17 cellular contexts compared by ENCODE assay signal in the genomic region with DNA sequence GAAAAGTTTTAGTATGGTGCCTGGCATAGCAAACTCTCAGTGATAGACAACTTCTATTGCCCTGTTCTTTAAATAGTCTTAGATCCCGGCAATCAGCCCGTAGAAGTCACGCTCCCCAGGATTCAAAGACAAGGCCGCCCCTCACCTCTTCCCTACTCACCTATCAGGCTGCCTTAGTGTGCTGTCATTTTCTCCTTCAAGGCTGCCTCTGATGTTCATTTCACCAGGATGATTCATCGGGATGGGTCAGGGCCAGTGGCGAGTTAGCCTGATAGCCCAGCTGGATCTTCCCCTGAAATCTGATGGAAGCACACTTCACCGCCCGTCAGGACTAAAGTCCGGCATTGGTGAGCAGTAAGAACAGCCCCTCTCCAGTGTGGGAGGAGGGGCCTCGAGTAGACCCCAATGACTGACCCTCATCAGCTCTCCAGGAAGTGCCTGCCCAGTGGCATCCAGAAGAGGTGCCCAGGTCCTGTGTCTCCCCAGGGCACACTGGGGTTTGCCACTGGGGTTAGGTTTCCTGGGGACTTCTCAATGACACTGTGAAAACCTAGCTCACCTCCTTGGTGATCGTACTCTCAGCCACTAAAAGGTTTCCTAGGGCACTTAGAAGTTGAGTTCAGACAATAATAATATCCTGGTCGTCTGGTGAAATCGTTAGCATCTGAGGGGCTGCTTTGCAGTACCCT. TPM values are rescaled to one million over a fixed set of nuclear protein-coding genes. Genes with fewer than 3 reads are reported as not detected.
DNase-seq lines count a peak whose midpoint lies in the region; ATAC-seq, FAIRE-seq and TF ChIP-seq lines count a peak whose summit lies in the region.
"Had no signal": no experiment of that assay in that cellular context is flagged by ENCODE, and none has a peak within 500 bp of the region (broad histone marks: within the 10 kb centered on the region; RNA-seq: fewer than 3 reads in every experiment).

No MANE protein-coding gene starts in this region.

- H3F3A ChIP-seq in SK-N-SH (replicated peaks; ENCODE audit: insufficient read depth) = peaks cover 15% of the 10 kb centered on the region

- H3K79me1 ChIP-seq in trophoblast cell (ENCODE audit: low read length) = peaks cover 24% of the 10 kb centered on the region

- H3K9ac ChIP-seq in SK-N-SH = no peak overlapping the region
- no peak overlapping the region for H3K9ac ChIP-seq in trophoblast cell (ENCODE audit: low read length)

- CTCF ChIA-PET in SK-N-SH (lab: Yijun Ruan, JAX) = interaction anchor here (1.1 to 4.1 kb wide), 6 partner anchors 10 to 32 kb away, joined by 3 to 22 read pairs (median 4); no protein-coding TSS in a partner anchor

- peak overlapping the region; percentile 3 for H2AK5ac ChIP-seq in trophoblast cell (ENCODE audit: low read length)

- H2AFZ ChIP-seq in SK-N-SH (ENCODE audit: low read depth) (no peak overlapping the region), trophoblast cell (ENCODE audit: insufficient read depth, low read length, poor library complexity) (no peak overlapping the region)

- WGBS in SK-N-SH (ENCODE audit: low lambda C conversion rate) = 71% methylated on average over 13 of the region's 13 CpGs
- no CpG with 5 or more reads among the region's 13 CpGs for WGBS in trophoblast cell (ENCODE audit: extremely low coverage, insufficient coverage, insufficient read length)

- FAIRE-seq in H54 (lab: Jason Lieb, UNC) = no peak
- FAIRE-seq: pancreas had no signal

- peak overlapping the region; percentile 17 to 24; a peak in 3 of 4 replicates for H3K27ac ChIP-seq in SK-N-SH (ENCODE audit: low read depth in 2 of 2, low read length in 1 of 2)
- peak overlapping the region; percentile 79 for H3K27ac ChIP-seq in left ventricle myocardium inferior (replicated peaks)
- no peak overlapping the region for H3K27ac ChIP-seq in trophoblast cell (ENCODE audit: low read depth, low read length)
- H3K27ac ChIP-seq: HL-60, pancreas had no signal

- peak overlapping the region; percentile 37 for H2BK120ac ChIP-seq in trophoblast cell (ENCODE audit: insufficient read depth, low read length, poor library complexity)

- H2BK12ac ChIP-seq in trophoblast cell (ENCODE audit: low read length) = peak overlapping the region; percentile 51

- H4K12ac ChIP-seq in trophoblast cell (ENCODE audit: low read depth, low read length) = no peak overlapping the region

- H4K8ac ChIP-seq in trophoblast cell (ENCODE audit: low read depth, low read length) = no peak overlapping the region

- no peak for ATAC-seq in GM21515 (IDR thresholded peaks at IDR 0.05; ENCODE audit: unreplicated experiment)
- ATAC-seq in GM19463 (IDR thresholded peaks at IDR 0.05; ENCODE audit: unreplicated experiment) = no peak
- ATAC-seq: activated naive CD4-positive, alpha-beta T cell treated with anti-CD3 and anti-CD28 coated beads, Interleukin-2, amount 50 U/mL, for 72 hours; left lobe of liver; pancreas; stimulated activated naive B cell treated with anti-CD40 and anti-IgM and Interleukin-4, amounts not matched to agents 10 μg/mL and 1 μg/mL and 100 μg/mL, for 72 hours had no signal

- H3K36me3 ChIP-seq in SK-N-SH (replicated peaks in 1 of 2; ENCODE audit: control insufficient read depth in 1 of 2, insufficient read depth in 2 of 2, low read length in 1 of 2) = no peaks in the 10 kb centered on the region
- H3K36me3 ChIP-seq in left ventricle myocardium inferior = no peaks in the 10 kb centered on the region
- H3K36me3 ChIP-seq in trophoblast cell (ENCODE audit: control insufficient read depth in 1 of 2, insufficient read depth in 2 of 2, low read length in 2 of 2) = no peaks in the 10 kb centered on the region
- H3K36me3 ChIP-seq: pancreas had no signal

- no peak overlapping the region for H3K4me3 ChIP-seq in SK-N-SH (ENCODE audit: low read depth in 2 of 2, low read length in 1 of 2)
- no peak overlapping the region for H3K4me3 ChIP-seq in left ventricle myocardium inferior
- H3K4me3 ChIP-seq in trophoblast cell (ENCODE audit: low read depth, low read length) = no peak overlapping the region
- H3K4me3 ChIP-seq: pancreas had no signal

- H3K4ac ChIP-seq in trophoblast cell (ENCODE audit: low read depth, low read length) = no peak overlapping the region

- no peak for TF ChIP-seq EP300 in SK-N-SH (IDR thresholded peaks at IDR 0.05; ENCODE audit: borderline replicate concordance in 1 of 2, low read depth in 1 of 2, low read length in 1 of 2)

- H3K4me1 ChIP-seq in SK-N-SH (ENCODE audit: control insufficient read depth in 1 of 2, insufficient read depth in 2 of 2, low read depth in 1 of 2, low read length in 1 of 2) (peaks cover 13 to 23% of the 10 kb centered on the region in 2 experiments; a peak in 3 of 4 replicates), left ventricle myocardium inferior (peaks cover 31% of the 10 kb centered on the region), trophoblast cell (ENCODE audit: control insufficient read depth in 1 of 2, insufficient read depth in 2 of 2, low read length in 2 of 2) (peaks cover 30 to 41% of the 10 kb centered on the region in 2 experiments)
- H3K4me1 ChIP-seq: pancreas had no signal

- peak overlapping the region; percentile 52 for H4K91ac ChIP-seq in trophoblast cell (ENCODE audit: low read depth, low read length)

- H3K14ac ChIP-seq in trophoblast cell (ENCODE audit: low read length) = peak overlapping the region; percentile 26

- intact Hi-C loops in left ventricle myocardium inferior (cut with micrococcal nuclease) = no loop called here

- DNase-seq in H54 (ENCODE audit: insufficient read length, low spot score) (peak; percentile 31), SK-N-SH (no peak), left ventricle myocardium inferior (no peak), trophoblast cell (peak; percentile 85 to 90), NCI-H2081 treated with DMSO at 0.1 percent for 48 hours (lab: John Stamatoyannopoulos, UW) (no peak), NCI-H2227 (lab: John Stamatoyannopoulos, UW; ENCODE audit: unreplicated experiment) (no peak)
- DNase-seq: activated CD8-positive, alpha-beta memory T cell treated with anti-CD3 and anti-CD28 coated beads for 24 hours; cortex of kidney; NCI-H1092 treated with DMSO at 0.1 percent for 48 hours; pancreas; stimulated activated CD4-positive, alpha-beta T cell treated with anti-CD3 and anti-CD28 coated beads, Interleukin-2, amount 100 ng/mL, for 48 hours; stimulated activated naive B cell treated with anti-CD40 and anti-IgM and Interleukin-4, amounts not matched to agents 10 μg/mL and 1 μg/mL and 100 μg/mL, for 72 hours had no signal

- no peaks in the 10 kb centered on the region for H3K79me2 ChIP-seq in SK-N-SH (ENCODE audit: insufficient read depth)
- H3K79me2 ChIP-seq in trophoblast cell (ENCODE audit: control insufficient read depth, insufficient read depth, low read length, poor library complexity) = no peaks in the 10 kb centered on the region

- no peak overlapping the region for H2BK5ac ChIP-seq in trophoblast cell (ENCODE audit: low read depth, low read length, poor library complexity)

- no peaks in the 10 kb centered on the region for H3K27me3 ChIP-seq in SK-N-SH (ENCODE audit: insufficient read depth)
- H3K27me3 ChIP-seq in left ventricle myocardium inferior (ENCODE audit: low read depth) = no peaks in the 10 kb centered on the region
- H3K27me3 ChIP-seq in trophoblast cell (ENCODE audit: insufficient read depth, low read length) = no peaks in the 10 kb centered on the region
- H3K27me3 ChIP-seq: pancreas had no signal

- H3K9me2 ChIP-seq in SK-N-SH = no peaks in the 10 kb centered on the region

- no peak for TF ChIP-seq RAD21 in SK-N-SH (IDR thresholded peaks at IDR 0.05; ENCODE audit: low read length)

- TF ChIP-seq CTCF in SK-N-SH (IDR thresholded peaks at IDR 0.05) (no peak), left ventricle myocardium inferior (IDR thresholded peaks at IDR 0.05; ENCODE audit: borderline replicate concordance) (no peak)

- no peak overlapping the region for H3K23ac ChIP-seq in trophoblast cell (ENCODE audit: low read length)

- TF ChIP-seq POLR2A in H54 (IDR thresholded peaks at IDR 0.05; ENCODE audit: low read depth, low read length) = no peak

- POLR2A ChIA-PET in SK-N-SH (lab: Yijun Ruan, JAX) = interaction anchor here (0.6 to 1.0 kb wide), 2 partner anchors 11 to 25 kb away, joined by 3 read pairs; no protein-coding TSS in a partner anchor

- H3K18ac ChIP-seq in trophoblast cell (ENCODE audit: low read length) = no peak overlapping the region

- no peaks in the 10 kb centered on the region for H4K20me1 ChIP-seq in SK-N-SH (ENCODE audit: insufficient read depth)

- H3K4me2 ChIP-seq in SK-N-SH (no peak overlapping the region), trophoblast cell (ENCODE audit: low read length) (no peak overlapping the region)

- no peaks in the 10 kb centered on the region for H3K9me3 ChIP-seq in SK-N-SH
- no peaks in the 10 kb centered on the region for H3K9me3 ChIP-seq in left ventricle myocardium inferior (replicated peaks)
- no peaks in the 10 kb centered on the region for H3K9me3 ChIP-seq in trophoblast cell (ENCODE audit: insufficient read depth, low read depth, low read length)
- H3K9me3 ChIP-seq: pancreas had no signal

TF ChIP-seq in SK-N-SH, 30 proteins besides CTCF, POLR2A, EP300 and RAD21 (continues in another document):
- TF ChIP-seq TCF12 (IDR thresholded peaks at IDR 0.05) (peak; percentile 40; the same call in 1 of the 2 replicates), GATA2 (CRISPR knock-in tag; IDR thresholded peaks at IDR 0.05) (no peak), FOSL2 (IDR thresholded peaks at IDR 0.05; ENCODE audit: borderline replicate concordance, low read depth) (peak; percentile 84; the same call in 1 of the 2 replicates), CHD2 (IDR thresholded peaks at IDR 0.05; ENCODE audit: low read length, partially characterized antibody) (no peak), JUND (IDR thresholded peaks at IDR 0.05) (peak; percentile 60; the same call in 1 of the 2 replicates), USF1 (IDR thresholded peaks at IDR 0.05; ENCODE audit: borderline replicate concordance, low read depth) (no peak), TAF1 (IDR thresholded peaks at IDR 0.05; ENCODE audit: borderline replicate concordance, low read depth, low read length) (no peak), NRF1 (IDR thresholded peaks at IDR 0.05; ENCODE audit: low read depth, low read length) (no peak)

RNA-seq across cellular contexts. Expression of gene TPM1, which starts 37.5 kb away (rescaled TPM):
- 1,371 and 1,764 TPM in 2 replicates for polyA plus RNA-seq in SK-N-SH (2012; rRNA removed)
- polyA plus RNA-seq in SK-N-SH (2012; cell fraction: cytosol; rRNA removed) = 1,590 and 2,049 TPM in 2 replicates
- 2,523 and 2,991 TPM in 2 replicates for polyA plus RNA-seq in SK-N-SH (2012; cell fraction: nucleus; rRNA removed)
- total RNA-seq in left ventricle myocardium inferior = 12,604 TPM
- polyA plus RNA-seq in trophoblast cell (2013) = 3,520 and 3,660 TPM in 2 replicates

RNA-seq across cellular contexts. Expression of gene LACTB, which starts 41.6 kb away (rescaled TPM):
- 23.3 and 28.5 TPM in 2 replicates for polyA plus RNA-seq in SK-N-SH (2012; rRNA removed)
- 32.3 and 44.5 TPM in 2 replicates for polyA plus RNA-seq in SK-N-SH (2012; cell fraction: cytosol; rRNA removed)
- 17.9 and 27.1 TPM in 2 replicates for polyA plus RNA-seq in SK-N-SH (2012; cell fraction: nucleus; rRNA removed)
- 27.4 TPM for total RNA-seq in left ventricle myocardium inferior
- 24.4 and 24.9 TPM in 2 replicates for polyA plus RNA-seq in trophoblast cell (2013)

Comparison
In these comparisons a context has a peak if more than half of its experiments do, and no peak if none do; other contexts are left out.
1. DNase-seq: peak in H54 (single experiment) and trophoblast cell (2 of 2); none in SK-N-SH (single experiment), left ventricle myocardium inferior (single experiment), NCI-H2081 treated with DMSO at 0.1 percent for 48 hours (single experiment) and NCI-H2227 (single experiment).